Comparison of ENCODE assay signal across 10 cellular contexts in genomic region chr2:240237609-240238151, GRCh38.
DNase-seq lines count a peak whose midpoint lies in the region; ATAC-seq, FAIRE-seq and TF ChIP-seq lines count a peak whose summit lies in the region.
"Had no signal": no experiment of that assay in that cellular context is flagged by ENCODE, and none has a peak within 500 bp of the region (broad histone marks: within the 10 kb centered on the region; RNA-seq: fewer than 3 reads in every experiment).

No MANE protein-coding gene starts in this region.

- H3K4me1 ChIP-seq in K562 (replicated peaks in 1 of 2; ENCODE audit: control insufficient read depth in 2 of 2, insufficient read depth in 2 of 2, low read length in 2 of 2) (peaks cover 0 to 22% of the 10 kb centered on the region in 2 experiments; a peak in 4 of 5 replicates), heart left ventricle (peaks cover 0 to 52% (median 22%) of the 10 kb centered on the region in 12 donors), stomach (peaks cover 26 to 37% (median 35%) of the 10 kb centered on the region in 4 donors)

- TF ChIP-seq CTCF in K562 (IDR thresholded peaks at IDR 0.05 in 2 of 3, conservative IDR thresholded peaks at IDR 0.05 in 1 of 3; ENCODE audit: insufficient read depth in 2 of 3, low read depth in 1 of 3, low read length in 3 of 3) (no peak), heart left ventricle (IDR thresholded peaks at IDR 0.05) (no peak), stomach (IDR thresholded peaks at IDR 0.05) (no peak)

- WGBS in K562 (ENCODE audit: insufficient coverage, low coverage, missing lambda C conversion rate), result 9% methylated on average over 11 of the region's 11 CpGs
- WGBS in heart left ventricle, 4 donors, result 17 to 21% (median 17%) methylated on average over 11 of the region's 11 CpGs
- 15 to 39% (median 30%) methylated on average over 11 of the region's 11 CpGs for WGBS in stomach, 5 donors

- H3K9me1 ChIP-seq in K562 (ENCODE audit: control insufficient read depth, insufficient read depth, low read length), result no peaks in the 10 kb centered on the region

- ATAC-seq in K562 (no peak), heart left ventricle (peak in 3 of 4 donors; percentile 1 to 15 (median 8)), T-helper 17 cell (no peak)

- no peaks in the 10 kb centered on the region for H4K20me1 ChIP-seq in K562 (replicated peaks; ENCODE audit: control insufficient read depth, insufficient read depth, low read length)

- FAIRE-seq in K562 (lab: Jason Lieb, UNC), result no peak

- TF ChIP-seq POLR2A in K562 (conservative IDR thresholded peaks at IDR 0.05), result no peak
- no peak for TF ChIP-seq POLR2A in heart left ventricle (IDR thresholded peaks at IDR 0.05)
- no peak for TF ChIP-seq POLR2A in stomach (IDR thresholded peaks at IDR 0.05)

- POLR2A ChIA-PET in K562 (lab: Yijun Ruan, JAX), result no interaction called here

- H2AFZ ChIP-seq in K562 (ENCODE audit: low read depth, low read length), result 0 out of 2 replicates have a peak overlapping the region, but pooled peaks have one; percentile 32

- H3K4me3 ChIP-seq in K562 (no peak overlapping the region), heart left ventricle (no peak overlapping the region), stomach (no peak overlapping the region)

- H3K4me1 Mint-ChIP-seq in T-helper 17 cell, result peaks cover 6% of the 10 kb centered on the region

- no peaks in the 10 kb centered on the region for H3K36me3 Mint-ChIP-seq in T-helper 17 cell (ENCODE audit: low read depth)

- TF ChIP-seq EP300 in K562 (IDR thresholded peaks at IDR 0.05; ENCODE audit: low read length), result no peak
- no peak for TF ChIP-seq EP300 in stomach (IDR thresholded peaks at IDR 0.05)

- no peak for TF ChIP-seq RAD21 in K562 (CRISPR knock-in tag; conservative IDR thresholded peaks at IDR 0.05 in 1 of 2, IDR thresholded peaks at IDR 0.05 in 1 of 2)

- no peak overlapping the region for H3K4me2 ChIP-seq in K562 (ENCODE audit: insufficient read depth, low read length)

- BruUV-seq in K562 (replicated peaks; lab: Mats Ljungman, UMichigan), result no TSS peak

- H3K9me3 ChIP-seq in K562 (replicated peaks; ENCODE audit: control insufficient read depth, insufficient read depth, low read depth, low read length), result no peaks in the 10 kb centered on the region
- peaks cover 0 to 3% (median 0%) of the 10 kb centered on the region in 12 donors for H3K9me3 ChIP-seq in heart left ventricle
- H3K9me3 ChIP-seq in stomach, result no peaks in the 10 kb centered on the region
- no peaks in the 10 kb centered on the region for H3K9me3 ChIP-seq in T-helper 17 cell (ENCODE audit: control insufficient read depth, low read length, poor library complexity, severe bottlenecking)

- H3K4me3 Mint-ChIP-seq in T-helper 17 cell, result no peak overlapping the region

- H3K27me3 Mint-ChIP-seq in T-helper 17 cell, result peaks cover 19% of the 10 kb centered on the region

- CTCF ChIA-PET in K562 (lab: Yijun Ruan, JAX; ENCODE audit: low intra/inter-chr PET ratio), result no interaction called here

- H3K27ac Mint-ChIP-seq in T-helper 17 cell, result no peak overlapping the region

- H3K27me3 ChIP-seq in K562 (ENCODE audit: control insufficient read depth in 2 of 2, insufficient read depth in 2 of 2, low read length in 2 of 2) (no peaks in the 10 kb centered on the region; a peak in 1 of 5 replicates), heart left ventricle (no peaks in the 10 kb centered on the region), stomach (no peaks in the 10 kb centered on the region)

- no peak overlapping the region for H3K9ac ChIP-seq in K562 (ENCODE audit: insufficient read depth in 1 of 2, low read depth in 2 of 2, low read length in 2 of 2)

- no peaks in the 10 kb centered on the region for H3K36me3 ChIP-seq in K562 (ENCODE audit: control insufficient read depth, insufficient read depth, low read length)
- no peaks in the 10 kb centered on the region for H3K36me3 ChIP-seq in heart left ventricle
- no peaks in the 10 kb centered on the region for H3K36me3 ChIP-seq in stomach

- intact Hi-C loops in K562 (cut with micrococcal nuclease), result no loop called here
- intact Hi-C loops in heart left ventricle (cut with DNase I), result loop anchor here in 6 of 10 donors (1.0 to 10.0 kb wide), 10 partner anchors 14 to 347 kb away; partner anchors contain the start of genes CAPN10 (in 1 of the 6), DUSP28 (in 1 of the 6) and RNPEPL1 (in 1 of the 6)
- intact Hi-C loops in stomach (cut with DNase I; ENCODE audit: low total_unique reads), result no loop called here

- H3K79me2 ChIP-seq in K562 (ENCODE audit: control insufficient read depth, insufficient read depth, low read length), result no peaks in the 10 kb centered on the region

- DNase-seq in DMS 273 (lab: John Stamatoyannopoulos, UW; ENCODE audit: unreplicated experiment), result peak; percentile 21
- no peak for DNase-seq in DMS 273 treated with DMSO at 0.1 percent for 48 hours (lab: John Stamatoyannopoulos, UW)
- DNase-seq in K562 (ENCODE audit: extremely low read depth in 1 of 4, low spot score in 3 of 4), result peak in 2 of 4 experiments; percentile 21 to 24
- peak in 4 of 5 donors; percentile 53 to 66 (median 59) for DNase-seq in heart left ventricle
- DNase-seq in stomach, result peak; percentile 69
- DNase-seq in DMS79 treated with DMSO at 0.1 percent for 48 hours (lab: John Stamatoyannopoulos, UW), result no peak
- DNase-seq in HUDEP-2 (lab: John Stamatoyannopoulos, UW; ENCODE audit: unreplicated experiment in 76 of 76), result no peak
- no peak for DNase-seq in T-helper 17 cell
- DNase-seq: activated CD4-positive, CD25-positive, alpha-beta regulatory T cell treated with anti-CD3 and anti-CD28 coated beads, Interleukin-2, amount 50 U/mL, for 72 hours had no signal

- H3K27ac ChIP-seq in K562 (ENCODE audit: extremely low read depth, low read depth, low read length) (no peak overlapping the region), heart left ventricle (peak overlapping the region in 11 of 12 donors; percentile 63 to 93 (median 83)), stomach (peak overlapping the region; percentile 41 to 68 (median 63))
- H3K27ac ChIP-seq: 22Rv1 had no signal

- in situ Hi-C loops in K562 (cut with MboI), result no loop called here

TF ChIP-seq in K562, 482 proteins besides CTCF, POLR2A, EP300 and RAD21:
- TF ChIP-seq NFIC (IDR thresholded peaks at IDR 0.05), result peak; percentile 17; the same call in 1 of the 2 replicates
- no peak for TF ChIP-seq ZNF589 (CRISPR knock-in tag; IDR thresholded peaks at IDR 0.05; ENCODE audit: low read depth)
- no peak for TF ChIP-seq ZNF347 (CRISPR knock-in tag; IDR thresholded peaks at IDR 0.05; ENCODE audit: low read depth)
- TF ChIP-seq MXI1 (IDR thresholded peaks at IDR 0.05; ENCODE audit: low read depth, low read length), result no peak
- TF ChIP-seq NR1H2 (CRISPR knock-in tag; IDR thresholded peaks at IDR 0.05), result no peak

Comparison
In these comparisons a context has a peak if more than half of its experiments do, and no peak if none do; other contexts are left out.
1. DNase-seq: peak in DMS 273 (single experiment), heart left ventricle (4 of 5) and stomach (single experiment); none in DMS 273 treated with DMSO at 0.1 percent for 48 hours (single experiment), DMS79 treated with DMSO at 0.1 percent for 48 hours (single experiment), HUDEP-2 (0 of 76) and T-helper 17 cell (0 of 3).
2. ATAC-seq: peak in heart left ventricle (3 of 4); none in K562 (single experiment) and T-helper 17 cell (single experiment).
3. intact Hi-C loops: an anchor here in heart left ventricle (1.0 to 10.0 kb wide); none called in K562 and stomach.